ENCODE assay signal across 18 cellular contexts in genomic region chr2:1033058-1033457, GRCh38.
DNase-seq lines count a peak whose midpoint lies in the region; ATAC-seq, FAIRE-seq and TF ChIP-seq lines count a peak whose summit lies in the region.
"Had no signal": no experiment of that assay in that cellular context is flagged by ENCODE, and none has a peak within 500 bp of the region (broad histone marks: within the 10 kb centered on the region; RNA-seq: fewer than 3 reads in every experiment).

No MANE protein-coding gene starts in this region.

- peak overlapping the region in 3 of 8 donors; percentile 80 to 98 (median 91) for H3K27ac Mint-ChIP-seq in CD8-positive, alpha-beta memory T cell
- H3K27ac Mint-ChIP-seq in CD4-positive, alpha-beta T cell: no peak overlapping the region
- H3K27ac Mint-ChIP-seq: CD14-positive monocyte, H9 had no signal

- H3K27me3 ChIP-seq in CD8-positive, alpha-beta memory T cell (ENCODE audit: insufficient read depth, low read length, poor library complexity, severe bottlenecking): no peaks in the 10 kb centered on the region
- H3K27me3 ChIP-seq in bronchial epithelial cell (ENCODE audit: control insufficient read depth, insufficient read depth, low read length): no peaks in the 10 kb centered on the region
- H3K27me3 ChIP-seq in CD4-positive, alpha-beta T cell (ENCODE audit: control insufficient read depth, insufficient read depth, low read length): no peaks in the 10 kb centered on the region
- H3K27me3 ChIP-seq: BLaER1 had no signal

- no peak for TF ChIP-seq CTCF in bronchial epithelial cell (IDR thresholded peaks at IDR 0.05; ENCODE audit: insufficient read depth, low read length, severe bottlenecking)
- TF ChIP-seq CTCF in CD4-positive, alpha-beta T cell (IDR thresholded peaks at IDR 0.05): no peak

- DNase-seq in CD8-positive, alpha-beta memory T cell: no peak
- DNase-seq in RPMI7951 (ENCODE audit: low read depth) (peak; percentile 26), bronchial epithelial cell (ENCODE audit: low read depth) (no peak), NCI-H774 (lab: John Stamatoyannopoulos, UW) (no peak)
- DNase-seq in CD4-positive, alpha-beta T cell: no peak
- DNase-seq: 8988T, Caco-2, DMS79, GDM1, GOT3, H9 had no signal

- peak overlapping the region in 6 of 7 donors; percentile 10 to 96 (median 89) for H3K4me3 Mint-ChIP-seq in CD8-positive, alpha-beta memory T cell
- no peak overlapping the region for H3K4me3 Mint-ChIP-seq in CD4-positive, alpha-beta T cell
- H3K4me3 Mint-ChIP-seq: CD14-positive monocyte, H9 had no signal

- peaks cover 0 to 2% of the 10 kb centered on the region in 2 donors for H3K27me3 Mint-ChIP-seq in CD8-positive, alpha-beta memory T cell
- no peaks in the 10 kb centered on the region for H3K27me3 Mint-ChIP-seq in CD4-positive, alpha-beta T cell

- H3K36me3 ChIP-seq in CD8-positive, alpha-beta memory T cell (ENCODE audit: insufficient read depth, low read length): no peaks in the 10 kb centered on the region
- H3K36me3 ChIP-seq in bronchial epithelial cell (ENCODE audit: control insufficient read depth, insufficient read depth, low read length): no peaks in the 10 kb centered on the region
- H3K36me3 ChIP-seq: BLaER1 had no signal

- H3K9me3 Mint-ChIP-seq in CD8-positive, alpha-beta memory T cell: no peaks in the 10 kb centered on the region
- H3K9me3 Mint-ChIP-seq in CD4-positive, alpha-beta T cell: peaks cover 3% of the 10 kb centered on the region

- peak; percentile 83 for FAIRE-seq in bronchial epithelial cell (lab: Jason Lieb, UNC)
- FAIRE-seq: D721Med, GM12892, GM18507 had no signal

- H3K4me1 Mint-ChIP-seq in CD8-positive, alpha-beta memory T cell: peaks cover 6 to 23% (median 9%) of the 10 kb centered on the region in 3 donors
- H3K4me1 Mint-ChIP-seq in CD4-positive, alpha-beta T cell (ENCODE audit: low read depth): no peaks in the 10 kb centered on the region
- H3K4me1 Mint-ChIP-seq: CD14-positive monocyte had no signal

- ATAC-seq in HG03457 (IDR thresholded peaks at IDR 0.05; ENCODE audit: unreplicated experiment) (no peak), HG03342 (IDR thresholded peaks at IDR 0.05; ENCODE audit: unreplicated experiment) (no peak)
- ATAC-seq in CD4-positive, alpha-beta T cell (ENCODE audit: poor library complexity): no peak

- H3K36me3 Mint-ChIP-seq in CD8-positive, alpha-beta memory T cell: peaks cover 0 to 5% (median 2%) of the 10 kb centered on the region in 3 donors
- H3K36me3 Mint-ChIP-seq in CD4-positive, alpha-beta T cell (ENCODE audit: low read depth): no peaks in the 10 kb centered on the region
- H3K36me3 Mint-ChIP-seq: CD14-positive monocyte had no signal

- intact Hi-C loops in CD4-positive, alpha-beta T cell (cut with DNase I, micrococcal nuclease): no loop called here

- CTCF ChIA-PET in CD8-positive, alpha-beta memory T cell (lab: Charles Lee): no interaction called here
- CTCF ChIA-PET in CD4-positive, alpha-beta T cell (lab: Charles Lee): no interaction called here

- POLR2A ChIA-PET in CD8-positive, alpha-beta memory T cell (lab: Charles Lee): no interaction called here
- POLR2A ChIA-PET in CD4-positive, alpha-beta T cell (lab: Charles Lee): no interaction called here

- H3K4me3 ChIP-seq in CD8-positive, alpha-beta memory T cell (ENCODE audit: low read length): no peak overlapping the region
- no peak overlapping the region for H3K4me3 ChIP-seq in bronchial epithelial cell (ENCODE audit: low read depth, low read length)
- H3K4me3 ChIP-seq: BLaER1 had no signal

- no peaks in the 10 kb centered on the region for H3K9me3 ChIP-seq in CD8-positive, alpha-beta memory T cell (ENCODE audit: low read length)
- H3K9me3 ChIP-seq in CD4-positive, alpha-beta T cell (ENCODE audit: control insufficient read depth, low read length): no peaks in the 10 kb centered on the region
- H3K9me3 ChIP-seq: BLaER1, Caco-2 had no signal

- H3K4me1 ChIP-seq in CD8-positive, alpha-beta memory T cell (ENCODE audit: insufficient read depth, low read length): no peaks in the 10 kb centered on the region
- H3K4me1 ChIP-seq: Caco-2 had no signal

- no peak overlapping the region for H3K27ac ChIP-seq in CD8-positive, alpha-beta memory T cell (ENCODE audit: low read depth, low read length)
- no peak overlapping the region for H3K27ac ChIP-seq in CD4-positive, alpha-beta T cell (ENCODE audit: low read depth, low read length)
- H3K27ac ChIP-seq: BLaER1 had no signal
